Comparison of ENCODE assay signal across 15 cellular contexts in the genomic region with DNA sequence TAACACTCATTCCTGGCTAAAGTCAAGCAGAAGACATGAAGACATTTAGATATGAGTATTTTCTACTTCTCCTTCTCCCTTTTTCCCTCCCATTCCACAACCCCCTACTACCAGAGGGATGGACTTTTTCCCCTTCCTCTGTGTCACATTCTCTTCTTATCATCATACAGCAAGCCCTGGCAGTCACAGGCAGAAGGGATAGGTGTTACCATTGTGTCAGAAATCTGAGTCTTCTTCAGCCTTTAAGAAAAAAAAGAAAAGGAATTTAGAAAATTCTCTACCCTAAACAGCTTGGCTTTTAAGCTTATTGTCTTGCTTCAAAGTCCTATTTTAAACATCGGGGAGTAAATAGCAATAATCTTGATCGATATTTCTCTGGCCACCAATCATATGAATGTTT. TPM values are rescaled to one million over a fixed set of nuclear protein-coding genes. Genes with fewer than 3 reads are reported as not detected.
A peak's percentile ranks its signal among the peaks of the same experiment; 100 is the strongest.
DNase-seq lines count a peak whose midpoint lies in the region; ATAC-seq and TF ChIP-seq lines count a peak whose summit lies in the region.
"Had no signal": no experiment of that assay in that cellular context is flagged by ENCODE, and none has a peak within 500 bp of the region (broad histone marks: within the 10 kb centered on the region; RNA-seq: fewer than 3 reads in every experiment).

No MANE protein-coding gene starts in this region.

- in situ Hi-C loops in GM23248 (cut with MboI): no loop called here
- in situ Hi-C loops in KBM-7 (cut with MboI; ENCODE audit: low pct_unique_long_range_greater_than_20kb, low sequenced_read_pairs): no loop called here

- H3K9me2 ChIP-seq in GM23248 (ENCODE audit: insufficient read depth): peaks cover 7% of the 10 kb centered on the region; the same call in 1 of the 2 replicates

- H3K9me3 ChIP-seq in GM23248 (ENCODE audit: low read depth) (no peaks in the 10 kb centered on the region), endodermal cell (ENCODE audit: control insufficient read depth, low read length) (peaks cover 14% of the 10 kb centered on the region), stomach (no peaks in the 10 kb centered on the region), neural progenitor cell (ENCODE audit: low read depth) (no peaks in the 10 kb centered on the region)

- DNase-seq in GM23248 (peak; percentile 47), endodermal cell (no peak), mesendoderm (peak; percentile 70), stomach (no peak), KBM-7 (no peak), NCI-H1436 treated with DMSO at 0.1 percent for 48 hours (lab: John Stamatoyannopoulos, UW) (no peak), neural progenitor cell (ENCODE audit: low spot score) (no peak)
- DNase-seq: activated CD4-positive, alpha-beta memory T cell treated with anti-CD3 and anti-CD28 coated beads, Interleukin-2, amount 10 ng/mL, durations not matched to agents 7 days and 5 days; amygdala; NCI-H1694; NCI-H524 had no signal

- H3K27me3 ChIP-seq in GM23248 (replicated peaks; ENCODE audit: insufficient read depth): no peaks in the 10 kb centered on the region
- no peaks in the 10 kb centered on the region for H3K27me3 ChIP-seq in endodermal cell (ENCODE audit: control insufficient read depth, insufficient read depth, low read length, poor library complexity, severe bottlenecking)
- H3K27me3 ChIP-seq in mesendoderm (ENCODE audit: insufficient read depth, low read length, poor library complexity): no peaks in the 10 kb centered on the region
- H3K27me3 ChIP-seq in stomach: no peaks in the 10 kb centered on the region
- H3K27me3 ChIP-seq in neural progenitor cell: no peaks in the 10 kb centered on the region

- no peak overlapping the region for H2BK120ac ChIP-seq in mesendoderm (ENCODE audit: low read depth, low read length)

- H2AFZ ChIP-seq in GM23248: peak overlapping the region; percentile 72
- no peak overlapping the region for H2AFZ ChIP-seq in neural progenitor cell (replicated peaks)

- H3K79me2 ChIP-seq in GM23248 (ENCODE audit: insufficient read depth): no peaks in the 10 kb centered on the region
- no peaks in the 10 kb centered on the region for H3K79me2 ChIP-seq in mesendoderm (ENCODE audit: control insufficient read depth, insufficient read depth, low read length)
- no peaks in the 10 kb centered on the region for H3K79me2 ChIP-seq in neural progenitor cell (ENCODE audit: low read depth)

- no peak overlapping the region for H2BK15ac ChIP-seq in mesendoderm (replicated peaks; ENCODE audit: low read depth)

- TF ChIP-seq POLR2A in stomach (IDR thresholded peaks at IDR 0.05): no peak

- no peak overlapping the region for H3K56ac ChIP-seq in mesendoderm (ENCODE audit: low read length)

- WGBS in GM23248 (ENCODE audit: low coverage in 1 of 2, low lambda C conversion rate in 2 of 2, missing lambda C conversion rate in 2 of 2), 2 experiments: 3 to 6% methylated on average over 2 of the region's 2 CpGs
- 97% methylated on average over 2 of the region's 2 CpGs; no CpG with 5 or more reads in 1 of the 2 experiments for WGBS in endodermal cell (ENCODE audit: insufficient coverage in 1 of 2, insufficient read length in 1 of 2), 2 experiments
- WGBS in mesendoderm (ENCODE audit: extremely low coverage, insufficient coverage, low lambda C conversion rate): no CpG with 5 or more reads among the region's 2 CpGs
- 69 to 84% (median 82%) methylated on average over 2 of the region's 2 CpGs for WGBS in stomach, 5 donors

- H3K9me3 Mint-ChIP-seq in endodermal cell (peaks cover 2% of the 10 kb centered on the region), neural progenitor cell (no peaks in the 10 kb centered on the region)
- H3K9me3 Mint-ChIP-seq: activated CD4-positive, alpha-beta memory T cell treated with anti-CD3 and anti-CD28 coated beads, Interleukin-2, amount 10 ng/mL, durations not matched to agents 7 days and 5 days; activated T-helper 1 cell treated with anti-CD3 and anti-CD28 coated beads, Interleukin-12 subunit alpha, Interleukin-12 subunit beta, Interleukin-2, Interleukin-4 antibody, amounts not matched to agents 30 ng/mL and 10 ng/mL and 1 ng/mL, durations not matched to agents 14 hours and 24 hours and 36 hours had no signal

- no peak for TF ChIP-seq EP300 in stomach (IDR thresholded peaks at IDR 0.05)

- H2AK5ac ChIP-seq in mesendoderm (ENCODE audit: low read length): no peak overlapping the region

- no peak overlapping the region for H3K4me3 ChIP-seq in GM23248
- H3K4me3 ChIP-seq in endodermal cell (ENCODE audit: low read length): peak overlapping the region; percentile 54
- H3K4me3 ChIP-seq in mesendoderm (ENCODE audit: low read length): no peak overlapping the region
- no peak overlapping the region for H3K4me3 ChIP-seq in stomach
- no peak overlapping the region for H3K4me3 ChIP-seq in neural progenitor cell

- H3K79me1 ChIP-seq in mesendoderm (ENCODE audit: low read length): no peaks in the 10 kb centered on the region

- intact Hi-C loops in stomach (cut with DNase I; ENCODE audit: low total_unique reads): no loop called here

- H3K4me1 Mint-ChIP-seq in endodermal cell (peaks cover 8% of the 10 kb centered on the region), neural progenitor cell (no peaks in the 10 kb centered on the region)
- H3K4me1 Mint-ChIP-seq: activated CD4-positive, alpha-beta memory T cell treated with anti-CD3 and anti-CD28 coated beads, Interleukin-2, amount 10 ng/mL, durations not matched to agents 7 days and 5 days had no signal

- H3K4me3 Mint-ChIP-seq in endodermal cell: no peak overlapping the region
- no peak overlapping the region for H3K4me3 Mint-ChIP-seq in neural progenitor cell
- H3K4me3 Mint-ChIP-seq: activated CD4-positive, alpha-beta memory T cell treated with anti-CD3 and anti-CD28 coated beads, Interleukin-2, amount 10 ng/mL, durations not matched to agents 7 days and 5 days; activated T-helper 1 cell treated with anti-CD3 and anti-CD28 coated beads, Interleukin-12 subunit alpha, Interleukin-12 subunit beta, Interleukin-2, Interleukin-4 antibody, amounts not matched to agents 30 ng/mL and 10 ng/mL and 1 ng/mL, durations not matched to agents 14 hours and 24 hours and 36 hours had no signal

- H3K4ac ChIP-seq in mesendoderm (ENCODE audit: low read depth, low read length): no peak overlapping the region

- H3K27ac ChIP-seq in GM23248 (peak overlapping the region; percentile 99), endodermal cell (ENCODE audit: low read depth, low read length) (no peak overlapping the region), mesendoderm (ENCODE audit: low read depth, low read length) (no peak overlapping the region), stomach (peak overlapping the region in 4 of 5 donors; percentile 68 to 89 (median 76)), neural progenitor cell (no peak overlapping the region)

- H3K18ac ChIP-seq in mesendoderm (ENCODE audit: low read length): no peak overlapping the region

- H3K27me3 Mint-ChIP-seq in endodermal cell (ENCODE audit: insufficient read depth) (no peaks in the 10 kb centered on the region), neural progenitor cell (ENCODE audit: insufficient read depth, low read depth) (peaks cover 3% of the 10 kb centered on the region)

- H3K9ac ChIP-seq in GM23248 (peak overlapping the region; percentile 80), endodermal cell (ENCODE audit: extremely low read depth, low read length, poor library complexity, severe bottlenecking) (no peak overlapping the region), mesendoderm (ENCODE audit: low read length) (no peak overlapping the region), neural progenitor cell (no peak overlapping the region)

- no peaks in the 10 kb centered on the region for H3K36me3 Mint-ChIP-seq in endodermal cell (ENCODE audit: low read depth)
- no peaks in the 10 kb centered on the region for H3K36me3 Mint-ChIP-seq in neural progenitor cell

- H3K4me2 ChIP-seq in GM23248 (ENCODE audit: unreplicated experiment) (peak overlapping the region; percentile 52), mesendoderm (ENCODE audit: low read length) (no peak overlapping the region), neural progenitor cell (no peak overlapping the region)

- no peak overlapping the region for H2BK5ac ChIP-seq in mesendoderm (ENCODE audit: low read length)

- H4K20me1 ChIP-seq in GM23248 (ENCODE audit: insufficient read depth) (no peaks in the 10 kb centered on the region), neural progenitor cell (ENCODE audit: low read depth) (no peaks in the 10 kb centered on the region)

- H3K27ac Mint-ChIP-seq in endodermal cell (no peak overlapping the region), neural progenitor cell (no peak overlapping the region)
- H3K27ac Mint-ChIP-seq: activated CD4-positive, alpha-beta memory T cell treated with anti-CD3 and anti-CD28 coated beads, Interleukin-2, amount 10 ng/mL, durations not matched to agents 7 days and 5 days; activated T-helper 1 cell treated with anti-CD3 and anti-CD28 coated beads, Interleukin-12 subunit alpha, Interleukin-12 subunit beta, Interleukin-2, Interleukin-4 antibody, amounts not matched to agents 30 ng/mL and 10 ng/mL and 1 ng/mL, durations not matched to agents 14 hours and 24 hours and 36 hours had no signal

- H3K23ac ChIP-seq in mesendoderm (ENCODE audit: low read length): no peak overlapping the region

- no peak for TF ChIP-seq CTCF in endodermal cell (conservative IDR thresholded peaks at IDR 0.05)
- TF ChIP-seq CTCF in stomach (IDR thresholded peaks at IDR 0.05): no peak
- TF ChIP-seq CTCF in neural progenitor cell (IDR thresholded peaks at IDR 0.05): no peak

- peaks cover 32% of the 10 kb centered on the region for H3F3A ChIP-seq in GM23248 (ENCODE audit: insufficient read depth)
- H3F3A ChIP-seq in neural progenitor cell (ENCODE audit: low read depth): no peaks in the 10 kb centered on the region

- H4K5ac ChIP-seq in mesendoderm (ENCODE audit: low read length): no peak overlapping the region

- no peaks in the 10 kb centered on the region for H3K36me3 ChIP-seq in GM23248 (ENCODE audit: low read depth)
- H3K36me3 ChIP-seq in endodermal cell (ENCODE audit: control insufficient read depth, insufficient read depth, low read length): no peaks in the 10 kb centered on the region
- no peaks in the 10 kb centered on the region for H3K36me3 ChIP-seq in mesendoderm (ENCODE audit: control insufficient read depth, insufficient read depth, low read length)
- no peaks in the 10 kb centered on the region for H3K36me3 ChIP-seq in stomach
- no peaks in the 10 kb centered on the region for H3K36me3 ChIP-seq in neural progenitor cell

- peaks cover 39% of the 10 kb centered on the region for H3K4me1 ChIP-seq in GM23248 (ENCODE audit: insufficient read depth)
- peaks cover 11% of the 10 kb centered on the region for H3K4me1 ChIP-seq in endodermal cell (ENCODE audit: control insufficient read depth, insufficient read depth, low read length)
- H3K4me1 ChIP-seq in mesendoderm (ENCODE audit: control insufficient read depth, low read depth, low read length): no peaks in the 10 kb centered on the region
- H3K4me1 ChIP-seq in stomach: peaks cover 6 to 40% (median 15%) of the 10 kb centered on the region in 4 donors
- no peaks in the 10 kb centered on the region for H3K4me1 ChIP-seq in neural progenitor cell

- ATAC-seq in esophagus mucosa: no peak

- H4K8ac ChIP-seq in mesendoderm (ENCODE audit: low read depth, low read length): no peak overlapping the region

RNA-seq across cellular contexts. Expression of gene ADH1C, which starts 30.8 kb away (rescaled TPM):
- not detected in 2 replicates for total RNA-seq in GM23248 (2014; rRNA removed; shearing (Covaris generic))
- not detected in 2 replicates for polyA plus RNA-seq in GM23248 (2016; fragmentation: Nextera tagmentation; extraction: Ambion mirVana)
- not detected for total RNA-seq in endodermal cell
- polyA plus RNA-seq in endodermal cell (2013, experiment 1 of 2): not detected
- polyA plus RNA-seq in endodermal cell (2013, experiment 2 of 2): not detected
- polyA plus RNA-seq in mesendoderm (2013, experiment 1 of 2): not detected
- not detected for polyA plus RNA-seq in mesendoderm (2013, experiment 2 of 2)
- 100 to 1,000 TPM in 2 of 5 donors, 10 to 100 TPM in 2, not detected in 1; 58.5 to 427 (median 233) TPM for total RNA-seq in stomach
- 100 to 1,000 TPM in 1 of 3 donors, 10 to 100 TPM in 2; 29.9 to 150 (median 61.3) TPM for polyA plus RNA-seq in stomach
- total RNA-seq in esophagus mucosa: 0.64 TPM
- total RNA-seq in neural progenitor cell (ENCODE audit: low replicate concordance): not detected in 2 replicates
- total RNA-seq: activated CD4-positive, alpha-beta memory T cell treated with anti-CD3 and anti-CD28 coated beads, Interleukin-2, amount 10 ng/mL, durations not matched to agents 7 days and 5 days; activated T-helper 1 cell treated with anti-CD3 and anti-CD28 coated beads, Interleukin-12 subunit alpha, Interleukin-12 subunit beta, Interleukin-2, Interleukin-4 antibody, amounts not matched to agents 30 ng/mL and 10 ng/mL and 1 ng/mL, durations not matched to agents 14 hours and 24 hours and 36 hours; dermis microvascular lymphatic vessel endothelial cell; OCI-LY7 had no signal

RNA-seq across cellular contexts. Expression of gene ADH7, which starts 51.8 kb away (rescaled TPM):
- not detected in 2 replicates for total RNA-seq in GM23248 (2014; rRNA removed; shearing (Covaris generic))
- not detected in 2 replicates for polyA plus RNA-seq in GM23248 (2016; fragmentation: Nextera tagmentation; extraction: Ambion mirVana)
- total RNA-seq in endodermal cell: not detected
- polyA plus RNA-seq in endodermal cell (2013, experiment 1 of 2): not detected
- polyA plus RNA-seq in endodermal cell (2013, experiment 2 of 2): not detected
- not detected for polyA plus RNA-seq in mesendoderm (2013, experiment 1 of 2)
- not detected for polyA plus RNA-seq in mesendoderm (2013, experiment 2 of 2)
- 10 to 100 TPM in 1 of 5 donors, 1 to 10 TPM in 3, not detected in 1; 1.3 to 20.6 (median 4.4) TPM for total RNA-seq in stomach
- 10 to 100 TPM in 2 of 3 donors, 1 to 10 TPM in 1; 1.2 to 84.2 (median 62.2) TPM for polyA plus RNA-seq in stomach
- 120 TPM for total RNA-seq in esophagus mucosa
- total RNA-seq in neural progenitor cell (ENCODE audit: low replicate concordance): not detected in 2 replicates
- total RNA-seq: activated CD4-positive, alpha-beta memory T cell treated with anti-CD3 and anti-CD28 coated beads, Interleukin-2, amount 10 ng/mL, durations not matched to agents 7 days and 5 days; activated T-helper 1 cell treated with anti-CD3 and anti-CD28 coated beads, Interleukin-12 subunit alpha, Interleukin-12 subunit beta, Interleukin-2, Interleukin-4 antibody, amounts not matched to agents 30 ng/mL and 10 ng/mL and 1 ng/mL, durations not matched to agents 14 hours and 24 hours and 36 hours; dermis microvascular lymphatic vessel endothelial cell; OCI-LY7 had no signal

Comparison
In these comparisons a context has a peak if more than half of its experiments do, and no peak if none do; other contexts are left out.
1. DNase-seq: peak in GM23248 (single experiment) and mesendoderm (single experiment); none in endodermal cell (single experiment), stomach (single experiment), KBM-7 (single experiment), NCI-H1436 treated with DMSO at 0.1 percent for 48 hours (single experiment) and neural progenitor cell (single experiment).
2. H3K27ac ChIP-seq: peak in GM23248 (single experiment) and stomach (4 of 5); none in endodermal cell (single experiment), mesendoderm (single experiment) and neural progenitor cell (single experiment).